ENCODE assay signal across 16 cellular contexts in the genomic region with DNA sequence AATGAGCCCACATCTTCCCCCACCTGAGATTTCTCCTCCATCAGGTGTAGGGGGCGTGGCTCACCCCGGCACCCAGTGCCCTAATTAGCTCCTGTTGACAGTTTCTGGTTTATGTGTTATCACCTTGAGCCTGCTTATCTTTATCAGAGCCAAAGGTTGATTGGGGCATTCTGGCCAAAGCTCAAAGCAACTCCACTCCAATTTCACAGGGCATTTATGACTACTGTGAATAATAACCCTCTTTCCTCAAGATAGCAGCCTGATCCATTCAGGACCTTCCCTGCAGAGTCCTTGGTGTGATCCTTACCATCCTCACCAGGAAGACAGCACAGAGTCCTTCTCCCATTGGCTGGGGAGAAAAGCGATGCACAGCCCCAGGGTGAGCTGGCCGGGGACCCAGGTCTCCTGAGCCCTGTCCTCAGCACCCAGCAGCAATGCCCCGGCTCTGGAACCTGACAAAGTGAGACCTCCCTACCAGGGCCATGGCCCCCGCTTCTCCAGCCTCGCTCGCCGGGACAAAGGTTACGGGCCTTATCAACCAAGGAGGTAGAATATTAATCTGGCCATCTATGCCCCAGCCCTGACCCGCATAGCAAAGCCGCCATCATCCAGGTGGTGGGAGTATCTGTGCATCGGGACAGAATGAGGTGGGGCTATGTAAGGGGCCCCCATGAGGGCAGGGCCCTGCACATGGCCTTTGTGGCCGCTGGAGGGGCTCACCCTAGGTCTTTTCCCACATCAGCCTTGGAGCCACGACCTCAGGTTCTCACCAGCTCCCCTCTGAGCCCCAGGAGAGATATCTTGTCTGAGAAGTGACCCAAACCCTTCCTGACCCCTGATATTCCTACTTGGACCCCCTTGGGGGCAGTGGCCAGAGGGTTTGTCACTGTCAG.
DNase-seq lines count a peak whose midpoint lies in the region; ATAC-seq and TF ChIP-seq lines count a peak whose summit lies in the region.
"Had no signal": no experiment of that assay in that cellular context is flagged by ENCODE, and none has a peak within 500 bp of the region (broad histone marks: within the 10 kb centered on the region; RNA-seq: fewer than 3 reads in every experiment).

No MANE protein-coding gene starts in this region.

- BruUV-seq in PC-9 (replicated peaks; lab: Mats Ljungman, UMichigan): no TSS peak

- POLR2A ChIA-PET in PC-9 (lab: Charles Lee; ENCODE audit: unreplicated experiment): interaction anchor here (0.6 kb wide), 1 partner anchor 28 kb away, joined by 3 read pairs; no protein-coding TSS in a partner anchor

- H3K14ac ChIP-seq in trophoblast cell (ENCODE audit: low read length): no peak overlapping the region

- no peak overlapping the region for H3K27ac ChIP-seq in PC-9
- no peak overlapping the region for H3K27ac ChIP-seq in trophoblast cell (ENCODE audit: low read depth, low read length)
- H3K27ac ChIP-seq: 22Rv1 had no signal

- H4K91ac ChIP-seq in trophoblast cell (ENCODE audit: low read depth, low read length): no peak overlapping the region

- H3K79me2 ChIP-seq in PC-9 (ENCODE audit: low read depth) (no peaks in the 10 kb centered on the region), trophoblast cell (ENCODE audit: control insufficient read depth, insufficient read depth, low read length, poor library complexity) (no peaks in the 10 kb centered on the region)

- H3K36me3 ChIP-seq in PC-9 (ENCODE audit: low read depth) (no peaks in the 10 kb centered on the region), trophoblast cell (ENCODE audit: control insufficient read depth in 1 of 2, insufficient read depth in 2 of 2, low read length in 2 of 2) (no peaks in the 10 kb centered on the region)

- H2AFZ ChIP-seq in PC-9 (no peak overlapping the region), trophoblast cell (ENCODE audit: insufficient read depth, low read length, poor library complexity) (no peak overlapping the region)

- no peak overlapping the region for H2BK5ac ChIP-seq in trophoblast cell (ENCODE audit: low read depth, low read length, poor library complexity)

- peak overlapping the region in 4 of 5 donors; percentile 17 to 51 (median 29) for H3K4me3 Mint-ChIP-seq in immature natural killer cell
- H3K4me3 Mint-ChIP-seq: nephron progenitor cell had no signal

- peak; percentile 14 for DNase-seq in NCI-H146 (lab: John Stamatoyannopoulos, UW)
- no peak for DNase-seq in NCI-H146 treated with DMSO at 0.1 percent for 48 hours (lab: John Stamatoyannopoulos, UW; ENCODE audit: unreplicated experiment)
- DNase-seq in PC-9: peak in 1 of 2 experiments; percentile 36
- no peak for DNase-seq in immature natural killer cell
- DNase-seq in trophoblast cell: no peak
- no peak for DNase-seq in G401 (ENCODE audit: low spot score)
- DNase-seq: activated gamma-delta T cell; NCI-H2029 treated with DMSO at 0.1 percent for 48 hours; NCI-H69; nephron progenitor cell; stimulated activated naive CD8-positive, alpha-beta T cell treated with anti-CD3 and anti-CD28 coated beads, Interleukin-15, Interleukin-2, amounts not matched to agents 100 U/mL and 50 U/mL, for 24 hours had no signal

- H3K27ac Mint-ChIP-seq in immature natural killer cell: peak overlapping the region; percentile 34 to 98 (median 90)
- H3K27ac Mint-ChIP-seq: nephron progenitor cell had no signal

- no peak overlapping the region for H3K4ac ChIP-seq in trophoblast cell (ENCODE audit: low read depth, low read length)

- no peak overlapping the region for H4K12ac ChIP-seq in trophoblast cell (ENCODE audit: low read depth, low read length)

- peak overlapping the region; percentile 1; the same call in 1 of the 2 replicates for H3K4me2 ChIP-seq in PC-9
- H3K4me2 ChIP-seq in trophoblast cell (ENCODE audit: low read length): no peak overlapping the region

- H3K4me1 ChIP-seq in PC-9 (replicated peaks; ENCODE audit: insufficient read depth): peaks cover 53% of the 10 kb centered on the region
- H3K4me1 ChIP-seq in trophoblast cell (ENCODE audit: control insufficient read depth in 1 of 2, insufficient read depth in 2 of 2, low read length in 2 of 2): no peaks in the 10 kb centered on the region

- H3K27me3 Mint-ChIP-seq in immature natural killer cell (ENCODE audit: low read depth in 3 of 3): peaks cover 6 to 17% (median 12%) of the 10 kb centered on the region in 3 donors

- H3K18ac ChIP-seq in trophoblast cell (ENCODE audit: low read length): no peak overlapping the region

- H3K9me2 ChIP-seq in PC-9 (ENCODE audit: insufficient read depth): no peaks in the 10 kb centered on the region

- H3K9me3 Mint-ChIP-seq in immature natural killer cell: peaks cover 0 to 2% (median 0%) of the 10 kb centered on the region in 6 donors
- H3K9me3 Mint-ChIP-seq: nephron progenitor cell had no signal

- H3K9me3 ChIP-seq in PC-9 (ENCODE audit: insufficient read depth, low read depth) (no peaks in the 10 kb centered on the region), trophoblast cell (ENCODE audit: insufficient read depth, low read depth, low read length) (no peaks in the 10 kb centered on the region)

- no peak overlapping the region for H2AK5ac ChIP-seq in trophoblast cell (ENCODE audit: low read length)

- H4K20me1 ChIP-seq in PC-9 (ENCODE audit: insufficient read depth): no peaks in the 10 kb centered on the region

- H3K23ac ChIP-seq in trophoblast cell (ENCODE audit: low read length): no peak overlapping the region

- H3K36me3 Mint-ChIP-seq in immature natural killer cell: no peaks in the 10 kb centered on the region

- H3K4me1 Mint-ChIP-seq in immature natural killer cell: peaks cover 47 to 54% of the 10 kb centered on the region in 2 donors

- H2BK12ac ChIP-seq in trophoblast cell (ENCODE audit: low read length): no peak overlapping the region

- peaks cover 52% of the 10 kb centered on the region for H3F3A ChIP-seq in PC-9 (ENCODE audit: insufficient read depth, low read depth)

- no peaks in the 10 kb centered on the region for H3K79me1 ChIP-seq in trophoblast cell (ENCODE audit: low read length)

- no peak overlapping the region for H3K9ac ChIP-seq in trophoblast cell (ENCODE audit: low read length)

- ATAC-seq in HG02885 (IDR thresholded peaks at IDR 0.05; ENCODE audit: poor library complexity, unreplicated experiment) (no peak), GM21825 (IDR thresholded peaks at IDR 0.05; ENCODE audit: unreplicated experiment) (no peak)
- ATAC-seq: Right ventricle myocardium inferior; sciatic nerve; stimulated activated naive CD8-positive, alpha-beta T cell treated with anti-CD3 and anti-CD28 coated beads, Interleukin-15, Interleukin-2, amounts not matched to agents 100 U/mL and 50 U/mL, for 24 hours had no signal

- WGBS in trophoblast cell (ENCODE audit: extremely low coverage, insufficient coverage, insufficient read length): no CpG with 5 or more reads among the region's 15 CpGs

- H2BK120ac ChIP-seq in trophoblast cell (ENCODE audit: insufficient read depth, low read length, poor library complexity): no peak overlapping the region

- TF ChIP-seq CTCF in PC-9 (conservative IDR thresholded peaks at IDR 0.05): no peak

- intact Hi-C loops in PC-9 (cut with micrococcal nuclease; ENCODE audit: unreplicated experiment): no loop called here

- in situ Hi-C loops in G401 (cut with HindIII; ENCODE audit: low sequenced_read_pairs): no loop called here

- H3K4me3 ChIP-seq in PC-9 (no peak overlapping the region), trophoblast cell (ENCODE audit: low read depth, low read length) (peak overlapping the region; percentile 13)

- no peak overlapping the region for H4K8ac ChIP-seq in trophoblast cell (ENCODE audit: low read depth, low read length)

- CTCF ChIA-PET in PC-9 (lab: Charles Lee): interaction anchor here (0.7 kb wide), 1 partner anchor 13 kb away, joined by 4 read pairs; no protein-coding TSS in a partner anchor

- H3K27me3 ChIP-seq in PC-9 (ENCODE audit: insufficient read depth, low read depth) (no peaks in the 10 kb centered on the region), trophoblast cell (ENCODE audit: insufficient read depth, low read length) (no peaks in the 10 kb centered on the region)
